Comparison of ENCODE assay signal across 1 cellular context in the genomic region with DNA sequence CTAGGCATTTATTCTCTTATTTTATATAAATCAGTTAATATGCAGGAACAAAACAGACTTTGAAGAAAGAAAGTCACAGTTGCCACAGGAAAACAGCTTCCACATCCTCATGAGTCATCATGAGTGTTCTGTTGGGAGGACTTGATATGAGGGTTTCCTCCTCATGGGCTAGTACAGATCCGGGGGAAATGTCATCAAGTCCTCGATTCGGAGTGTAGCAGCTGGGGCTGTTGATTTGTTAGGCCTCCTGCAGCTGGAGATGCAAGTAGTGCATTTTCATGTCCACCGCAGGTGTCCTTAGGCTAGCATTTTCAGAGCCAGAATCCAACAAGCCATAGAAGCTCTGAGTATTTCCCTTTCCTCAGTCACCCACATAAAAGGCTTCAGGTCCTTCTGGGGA.
A peak's percentile ranks its signal among the peaks of the same experiment; 100 is the strongest.
TF ChIP-seq lines count a peak whose summit lies in the region.

No MANE protein-coding gene starts in this region.

TF ChIP-seq in K562, 482 proteins besides CTCF, POLR2A, EP300 and RAD21 (continued from another document and continues in another):
- TF ChIP-seq, protein P1, sequence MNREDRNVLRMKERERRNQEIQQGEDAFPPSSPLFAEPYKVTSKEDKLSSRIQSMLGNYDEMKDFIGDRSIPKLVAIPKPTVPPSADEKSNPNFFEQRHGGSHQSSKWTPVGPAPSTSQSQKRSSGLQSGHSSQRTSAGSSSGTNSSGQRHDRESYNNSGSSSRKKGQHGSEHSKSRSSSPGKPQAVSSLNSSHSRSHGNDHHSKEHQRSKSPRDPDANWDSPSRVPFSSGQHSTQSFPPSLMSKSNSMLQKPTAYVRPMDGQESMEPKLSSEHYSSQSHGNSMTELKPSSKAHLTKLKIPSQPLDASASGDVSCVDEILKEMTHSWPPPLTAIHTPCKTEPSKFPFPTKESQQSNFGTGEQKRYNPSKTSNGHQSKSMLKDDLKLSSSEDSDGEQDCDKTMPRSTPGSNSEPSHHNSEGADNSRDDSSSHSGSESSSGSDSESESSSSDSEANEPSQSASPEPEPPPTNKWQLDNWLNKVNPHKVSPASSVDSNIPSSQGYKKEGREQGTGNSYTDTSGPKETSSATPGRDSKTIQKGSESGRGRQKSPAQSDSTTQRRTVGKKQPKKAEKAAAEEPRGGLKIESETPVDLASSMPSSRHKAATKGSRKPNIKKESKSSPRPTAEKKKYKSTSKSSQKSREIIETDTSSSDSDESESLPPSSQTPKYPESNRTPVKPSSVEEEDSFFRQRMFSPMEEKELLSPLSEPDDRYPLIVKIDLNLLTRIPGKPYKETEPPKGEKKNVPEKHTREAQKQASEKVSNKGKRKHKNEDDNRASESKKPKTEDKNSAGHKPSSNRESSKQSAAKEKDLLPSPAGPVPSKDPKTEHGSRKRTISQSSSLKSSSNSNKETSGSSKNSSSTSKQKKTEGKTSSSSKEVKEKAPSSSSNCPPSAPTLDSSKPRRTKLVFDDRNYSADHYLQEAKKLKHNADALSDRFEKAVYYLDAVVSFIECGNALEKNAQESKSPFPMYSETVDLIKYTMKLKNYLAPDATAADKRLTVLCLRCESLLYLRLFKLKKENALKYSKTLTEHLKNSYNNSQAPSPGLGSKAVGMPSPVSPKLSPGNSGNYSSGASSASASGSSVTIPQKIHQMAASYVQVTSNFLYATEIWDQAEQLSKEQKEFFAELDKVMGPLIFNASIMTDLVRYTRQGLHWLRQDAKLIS (CRISPR knock-in tag; IDR thresholded peaks at IDR 0.05) = no peak
- TF ChIP-seq CBFA2T3 (IDR thresholded peaks at IDR 0.05) = peak; percentile 89
- TF ChIP-seq, protein P2, sequence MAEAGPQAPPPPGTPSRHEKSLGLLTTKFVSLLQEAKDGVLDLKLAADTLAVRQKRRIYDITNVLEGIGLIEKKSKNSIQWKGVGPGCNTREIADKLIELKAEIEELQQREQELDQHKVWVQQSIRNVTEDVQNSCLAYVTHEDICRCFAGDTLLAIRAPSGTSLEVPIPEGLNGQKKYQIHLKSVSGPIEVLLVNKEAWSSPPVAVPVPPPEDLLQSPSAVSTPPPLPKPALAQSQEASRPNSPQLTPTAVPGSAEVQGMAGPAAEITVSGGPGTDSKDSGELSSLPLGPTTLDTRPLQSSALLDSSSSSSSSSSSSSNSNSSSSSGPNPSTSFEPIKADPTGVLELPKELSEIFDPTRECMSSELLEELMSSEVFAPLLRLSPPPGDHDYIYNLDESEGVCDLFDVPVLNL (CRISPR knock-in tag; IDR thresholded peaks at IDR 0.05; ENCODE audit: low read depth) = no peak
- peak in 1 of 2 experiments; percentile 29; a peak in 1 of 4 replicates for TF ChIP-seq MAZ (CRISPR knock-in tag; conservative IDR thresholded peaks at IDR 0.05 in 1 of 2, IDR thresholded peaks at IDR 0.05 in 1 of 2)
- TF ChIP-seq, protein P3, sequence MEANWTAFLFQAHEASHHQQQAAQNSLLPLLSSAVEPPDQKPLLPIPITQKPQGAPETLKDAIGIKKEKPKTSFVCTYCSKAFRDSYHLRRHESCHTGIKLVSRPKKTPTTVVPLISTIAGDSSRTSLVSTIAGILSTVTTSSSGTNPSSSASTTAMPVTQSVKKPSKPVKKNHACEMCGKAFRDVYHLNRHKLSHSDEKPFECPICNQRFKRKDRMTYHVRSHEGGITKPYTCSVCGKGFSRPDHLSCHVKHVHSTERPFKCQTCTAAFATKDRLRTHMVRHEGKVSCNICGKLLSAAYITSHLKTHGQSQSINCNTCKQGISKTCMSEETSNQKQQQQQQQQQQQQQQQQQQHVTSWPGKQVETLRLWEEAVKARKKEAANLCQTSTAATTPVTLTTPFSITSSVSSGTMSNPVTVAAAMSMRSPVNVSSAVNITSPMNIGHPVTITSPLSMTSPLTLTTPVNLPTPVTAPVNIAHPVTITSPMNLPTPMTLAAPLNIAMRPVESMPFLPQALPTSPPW (CRISPR knock-in tag; IDR thresholded peaks at IDR 0.05) = peak; percentile 44; the same call in 1 of the 2 replicates
- TF ChIP-seq NFRKB (IDR thresholded peaks at IDR 0.05; ENCODE audit: low read depth) = 0 out of 2 replicates have a peak, but pooled peaks have one; percentile 29
- TF ChIP-seq, protein P4, sequence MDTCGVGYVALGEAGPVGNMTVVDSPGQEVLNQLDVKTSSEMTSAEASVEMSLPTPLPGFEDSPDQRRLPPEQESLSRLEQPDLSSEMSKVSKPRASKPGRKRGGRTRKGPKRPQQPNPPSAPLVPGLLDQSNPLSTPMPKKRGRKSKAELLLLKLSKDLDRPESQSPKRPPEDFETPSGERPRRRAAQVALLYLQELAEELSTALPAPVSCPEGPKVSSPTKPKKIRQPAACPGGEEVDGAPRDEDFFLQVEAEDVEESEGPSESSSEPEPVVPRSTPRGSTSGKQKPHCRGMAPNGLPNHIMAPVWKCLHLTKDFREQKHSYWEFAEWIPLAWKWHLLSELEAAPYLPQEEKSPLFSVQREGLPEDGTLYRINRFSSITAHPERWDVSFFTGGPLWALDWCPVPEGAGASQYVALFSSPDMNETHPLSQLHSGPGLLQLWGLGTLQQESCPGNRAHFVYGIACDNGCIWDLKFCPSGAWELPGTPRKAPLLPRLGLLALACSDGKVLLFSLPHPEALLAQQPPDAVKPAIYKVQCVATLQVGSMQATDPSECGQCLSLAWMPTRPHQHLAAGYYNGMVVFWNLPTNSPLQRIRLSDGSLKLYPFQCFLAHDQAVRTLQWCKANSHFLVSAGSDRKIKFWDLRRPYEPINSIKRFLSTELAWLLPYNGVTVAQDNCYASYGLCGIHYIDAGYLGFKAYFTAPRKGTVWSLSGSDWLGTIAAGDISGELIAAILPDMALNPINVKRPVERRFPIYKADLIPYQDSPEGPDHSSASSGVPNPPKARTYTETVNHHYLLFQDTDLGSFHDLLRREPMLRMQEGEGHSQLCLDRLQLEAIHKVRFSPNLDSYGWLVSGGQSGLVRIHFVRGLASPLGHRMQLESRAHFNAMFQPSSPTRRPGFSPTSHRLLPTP (IDR thresholded peaks at IDR 0.05; ENCODE audit: borderline replicate concordance, extremely low read depth, insufficient read length) = no peak
- peak; percentile 34 for TF ChIP-seq FOS (IDR thresholded peaks at IDR 0.05; ENCODE audit: extremely low read depth, insufficient read length)
- 0 out of 2 replicates have a peak, but pooled peaks have one; percentile 47 for TF ChIP-seq MYNN (IDR thresholded peaks at IDR 0.05)
- no peak for TF ChIP-seq MYNN (CRISPR knock-in tag; IDR thresholded peaks at IDR 0.05)
- TF ChIP-seq, protein P5, sequence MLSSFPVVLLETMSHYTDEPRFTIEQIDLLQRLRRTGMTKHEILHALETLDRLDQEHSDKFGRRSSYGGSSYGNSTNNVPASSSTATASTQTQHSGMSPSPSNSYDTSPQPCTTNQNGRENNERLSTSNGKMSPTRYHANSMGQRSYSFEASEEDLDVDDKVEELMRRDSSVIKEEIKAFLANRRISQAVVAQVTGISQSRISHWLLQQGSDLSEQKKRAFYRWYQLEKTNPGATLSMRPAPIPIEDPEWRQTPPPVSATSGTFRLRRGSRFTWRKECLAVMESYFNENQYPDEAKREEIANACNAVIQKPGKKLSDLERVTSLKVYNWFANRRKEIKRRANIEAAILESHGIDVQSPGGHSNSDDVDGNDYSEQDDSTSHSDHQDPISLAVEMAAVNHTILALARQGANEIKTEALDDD (IDR thresholded peaks at IDR 0.05) = peak; percentile 72
- TF ChIP-seq, protein P6, sequence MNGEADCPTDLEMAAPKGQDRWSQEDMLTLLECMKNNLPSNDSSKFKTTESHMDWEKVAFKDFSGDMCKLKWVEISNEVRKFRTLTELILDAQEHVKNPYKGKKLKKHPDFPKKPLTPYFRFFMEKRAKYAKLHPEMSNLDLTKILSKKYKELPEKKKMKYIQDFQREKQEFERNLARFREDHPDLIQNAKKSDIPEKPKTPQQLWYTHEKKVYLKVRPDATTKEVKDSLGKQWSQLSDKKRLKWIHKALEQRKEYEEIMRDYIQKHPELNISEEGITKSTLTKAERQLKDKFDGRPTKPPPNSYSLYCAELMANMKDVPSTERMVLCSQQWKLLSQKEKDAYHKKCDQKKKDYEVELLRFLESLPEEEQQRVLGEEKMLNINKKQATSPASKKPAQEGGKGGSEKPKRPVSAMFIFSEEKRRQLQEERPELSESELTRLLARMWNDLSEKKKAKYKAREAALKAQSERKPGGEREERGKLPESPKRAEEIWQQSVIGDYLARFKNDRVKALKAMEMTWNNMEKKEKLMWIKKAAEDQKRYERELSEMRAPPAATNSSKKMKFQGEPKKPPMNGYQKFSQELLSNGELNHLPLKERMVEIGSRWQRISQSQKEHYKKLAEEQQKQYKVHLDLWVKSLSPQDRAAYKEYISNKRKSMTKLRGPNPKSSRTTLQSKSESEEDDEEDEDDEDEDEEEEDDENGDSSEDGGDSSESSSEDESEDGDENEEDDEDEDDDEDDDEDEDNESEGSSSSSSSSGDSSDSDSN (IDR thresholded peaks at IDR 0.05; ENCODE audit: borderline replicate concordance in 1 of 2, low read depth in 2 of 2, low read length in 2 of 2) = 0 out of 4 replicates have a peak, but pooled peaks of 1 of the 2 experiments have one; percentile 24
- peak; percentile 28; the same call in 1 of the 2 replicates for TF ChIP-seq HDAC2 (IDR thresholded peaks at IDR 0.05)
- TF ChIP-seq BCOR (IDR thresholded peaks at IDR 0.05) = no peak
- TF ChIP-seq MAFG (tag; conservative IDR thresholded peaks at IDR 0.05) = peak; percentile 81
- TF ChIP-seq, protein P7, sequence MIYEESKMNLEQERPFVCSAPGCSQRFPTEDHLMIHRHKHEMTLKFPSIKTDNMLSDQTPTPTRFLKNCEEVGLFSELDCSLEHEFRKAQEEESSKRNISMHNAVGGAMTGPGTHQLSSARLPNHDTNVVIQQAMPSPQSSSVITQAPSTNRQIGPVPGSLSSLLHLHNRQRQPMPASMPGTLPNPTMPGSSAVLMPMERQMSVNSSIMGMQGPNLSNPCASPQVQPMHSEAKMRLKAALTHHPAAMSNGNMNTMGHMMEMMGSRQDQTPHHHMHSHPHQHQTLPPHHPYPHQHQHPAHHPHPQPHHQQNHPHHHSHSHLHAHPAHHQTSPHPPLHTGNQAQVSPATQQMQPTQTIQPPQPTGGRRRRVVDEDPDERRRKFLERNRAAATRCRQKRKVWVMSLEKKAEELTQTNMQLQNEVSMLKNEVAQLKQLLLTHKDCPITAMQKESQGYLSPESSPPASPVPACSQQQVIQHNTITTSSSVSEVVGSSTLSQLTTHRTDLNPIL (CRISPR knock-in tag; IDR thresholded peaks at IDR 0.05) = no peak
- peak; percentile 80 for TF ChIP-seq ZNF316 (IDR thresholded peaks at IDR 0.05)
- TF ChIP-seq BDP1 (IDR thresholded peaks at IDR 0.05; ENCODE audit: insufficient read depth, insufficient read length) = no peak
- TF ChIP-seq POLR2AphosphoS5 (IDR thresholded peaks at IDR 0.05; ENCODE audit: control insufficient read depth, insufficient read depth, low read depth, low read length) = peak; percentile 81
- TF ChIP-seq STAT5A (IDR thresholded peaks at IDR 0.05; ENCODE audit: borderline replicate concordance, low read length) = peak; percentile 39
- TF ChIP-seq, protein P8, sequence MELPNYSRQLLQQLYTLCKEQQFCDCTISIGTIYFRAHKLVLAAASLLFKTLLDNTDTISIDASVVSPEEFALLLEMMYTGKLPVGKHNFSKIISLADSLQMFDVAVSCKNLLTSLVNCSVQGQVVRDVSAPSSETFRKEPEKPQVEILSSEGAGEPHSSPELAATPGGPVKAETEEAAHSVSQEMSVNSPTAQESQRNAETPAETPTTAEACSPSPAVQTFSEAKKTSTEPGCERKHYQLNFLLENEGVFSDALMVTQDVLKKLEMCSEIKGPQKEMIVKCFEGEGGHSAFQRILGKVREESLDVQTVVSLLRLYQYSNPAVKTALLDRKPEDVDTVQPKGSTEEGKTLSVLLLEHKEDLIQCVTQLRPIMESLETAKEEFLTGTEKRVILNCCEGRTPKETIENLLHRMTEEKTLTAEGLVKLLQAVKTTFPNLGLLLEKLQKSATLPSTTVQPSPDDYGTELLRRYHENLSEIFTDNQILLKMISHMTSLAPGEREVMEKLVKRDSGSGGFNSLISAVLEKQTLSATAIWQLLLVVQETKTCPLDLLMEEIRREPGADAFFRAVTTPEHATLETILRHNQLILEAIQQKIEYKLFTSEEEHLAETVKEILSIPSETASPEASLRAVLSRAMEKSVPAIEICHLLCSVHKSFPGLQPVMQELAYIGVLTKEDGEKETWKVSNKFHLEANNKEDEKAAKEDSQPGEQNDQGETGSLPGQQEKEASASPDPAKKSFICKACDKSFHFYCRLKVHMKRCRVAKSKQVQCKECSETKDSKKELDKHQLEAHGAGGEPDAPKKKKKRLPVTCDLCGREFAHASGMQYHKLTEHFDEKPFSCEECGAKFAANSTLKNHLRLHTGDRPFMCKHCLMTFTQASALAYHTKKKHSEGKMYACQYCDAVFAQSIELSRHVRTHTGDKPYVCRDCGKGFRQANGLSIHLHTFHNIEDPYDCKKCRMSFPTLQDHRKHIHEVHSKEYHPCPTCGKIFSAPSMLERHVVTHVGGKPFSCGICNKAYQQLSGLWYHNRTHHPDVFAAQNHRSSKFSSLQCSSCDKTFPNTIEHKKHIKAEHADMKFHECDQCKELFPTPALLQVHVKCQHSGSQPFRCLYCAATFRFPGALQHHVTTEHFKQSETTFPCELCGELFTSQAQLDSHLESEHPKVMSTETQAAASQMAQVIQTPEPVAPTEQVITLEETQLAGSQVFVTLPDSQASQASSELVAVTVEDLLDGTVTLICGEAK (IDR thresholded peaks at IDR 0.05) = peak; percentile 68
- TF ChIP-seq, protein P8 (CRISPR knock-in tag; IDR thresholded peaks at IDR 0.05) = no peak
- TF ChIP-seq BRD9 (IDR thresholded peaks at IDR 0.05; ENCODE audit: low read depth, partially characterized antibody) = peak; percentile 44
- TF ChIP-seq, protein P9, sequence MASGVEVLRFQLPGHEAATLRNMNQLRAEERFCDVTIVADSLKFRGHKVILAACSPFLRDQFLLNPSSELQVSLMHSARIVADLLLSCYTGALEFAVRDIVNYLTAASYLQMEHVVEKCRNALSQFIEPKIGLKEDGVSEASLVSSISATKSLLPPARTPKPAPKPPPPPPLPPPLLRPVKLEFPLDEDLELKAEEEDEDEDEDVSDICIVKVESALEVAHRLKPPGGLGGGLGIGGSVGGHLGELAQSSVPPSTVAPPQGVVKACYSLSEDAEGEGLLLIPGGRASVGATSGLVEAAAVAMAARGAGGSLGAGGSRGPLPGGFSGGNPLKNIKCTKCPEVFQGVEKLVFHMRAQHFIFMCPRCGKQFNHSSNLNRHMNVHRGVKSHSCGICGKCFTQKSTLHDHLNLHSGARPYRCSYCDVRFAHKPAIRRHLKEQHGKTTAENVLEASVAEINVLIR (CRISPR knock-in tag; IDR thresholded peaks at IDR 0.05) = no peak
